ENCODE assay signal across 16 cellular contexts in genomic region chr6:15911753-15912504, GRCh38.
DNase-seq lines count a peak whose midpoint lies in the region; ATAC-seq and TF ChIP-seq lines count a peak whose summit lies in the region.
"Had no signal": no experiment of that assay in that cellular context is flagged by ENCODE, and none has a peak within 500 bp of the region (broad histone marks: within the 10 kb centered on the region; RNA-seq: fewer than 3 reads in every experiment).

No MANE protein-coding gene starts in this region.

- no peaks in the 10 kb centered on the region for H3K36me3 ChIP-seq in HUES64 (ENCODE audit: insufficient read depth, low read length)
- H3K36me3 ChIP-seq in upper lobe of right lung, result no peaks in the 10 kb centered on the region
- H3K36me3 ChIP-seq: adrenal gland had no signal

- H3K9me3 ChIP-seq in HUES64 (ENCODE audit: insufficient read depth, low read depth, low read length) (no peaks in the 10 kb centered on the region), upper lobe of right lung (no peaks in the 10 kb centered on the region)
- H3K9me3 ChIP-seq: adrenal gland had no signal

- H3K4me1 ChIP-seq in HUES64 (ENCODE audit: insufficient read depth, low read length) (peaks cover 53% of the 10 kb centered on the region), upper lobe of right lung (no peaks in the 10 kb centered on the region)
- H3K4me1 ChIP-seq: adrenal gland had no signal

- peak; percentile 78 for DNase-seq in activated CD4-positive, alpha-beta T cell treated with anti-CD3 and anti-CD28 coated beads for 48 hours
- no peak for DNase-seq in activated CD4-positive, alpha-beta T cell treated with anti-CD3 and anti-CD28 coated beads for 1 hour
- DNase-seq in activated naive CD8-positive, alpha-beta T cell treated with anti-CD3 and anti-CD28 coated beads, Interleukin-2, amount 50 U/mL, for 24 hours, result peak; percentile 31
- peak; percentile 6 for DNase-seq in stimulated activated CD4-positive, alpha-beta T cell treated with anti-CD3 and anti-CD28 coated beads, Interleukin-4, amount 100 ng/mL, for 1 hour
- DNase-seq in germinal center (ENCODE audit: low spot score), result no peak
- no peak for DNase-seq in upper lobe of right lung
- no peak for DNase-seq in amniotic stem cell (lab: John Stamatoyannopoulos, UW)
- DNase-seq: adrenal gland; CD4-positive, alpha-beta T cell; mammary epithelial cell; NCI-H82; substantia nigra had no signal

- peak overlapping the region; percentile 73 for H3K27ac Mint-ChIP-seq in activated naive CD8-positive, alpha-beta T cell treated with anti-CD3 and anti-CD28 coated beads, Interleukin-2, amount 50 U/mL, for 24 hours
- H3K27ac Mint-ChIP-seq: CD4-positive, alpha-beta T cell had no signal

- no peaks in the 10 kb centered on the region for H3K27me3 Mint-ChIP-seq in activated naive CD8-positive, alpha-beta T cell treated with anti-CD3 and anti-CD28 coated beads, Interleukin-2, amount 50 U/mL, for 24 hours
- H3K27me3 Mint-ChIP-seq: CD4-positive, alpha-beta T cell; central memory CD8-positive, alpha-beta T cell had no signal

- no peak for TF ChIP-seq CTCF in upper lobe of right lung (IDR thresholded peaks at IDR 0.05)

- H3K4me1 Mint-ChIP-seq in activated naive CD8-positive, alpha-beta T cell treated with anti-CD3 and anti-CD28 coated beads, Interleukin-2, amount 50 U/mL, for 24 hours, result peaks cover 38% of the 10 kb centered on the region

- H3K27ac ChIP-seq in HUES64 (ENCODE audit: low read depth, low read length) (peak overlapping the region; percentile 83), upper lobe of right lung (no peak overlapping the region)
- H3K27ac ChIP-seq: adrenal gland had no signal

- peak; percentile 90 for ATAC-seq in activated naive CD8-positive, alpha-beta T cell treated with anti-CD3 and anti-CD28 coated beads, Interleukin-2, amount 50 U/mL, for 24 hours
- no peak for ATAC-seq in upper lobe of right lung
- ATAC-seq: HCT116 had no signal

- no peaks in the 10 kb centered on the region for H3K27me3 ChIP-seq in HUES64 (ENCODE audit: insufficient read depth, low read length)
- no peaks in the 10 kb centered on the region for H3K27me3 ChIP-seq in upper lobe of right lung
- H3K27me3 ChIP-seq: adrenal gland had no signal

- H3K4me3 ChIP-seq in HUES64 (ENCODE audit: low read length) (no peak overlapping the region; the same call in 1 of the 2 replicates), upper lobe of right lung (no peak overlapping the region)
- H3K4me3 ChIP-seq: adrenal gland had no signal

- H3K9ac ChIP-seq in HUES64 (ENCODE audit: low read depth, low read length), result no peak overlapping the region

- H3K9me3 Mint-ChIP-seq in activated naive CD8-positive, alpha-beta T cell treated with anti-CD3 and anti-CD28 coated beads, Interleukin-2, amount 50 U/mL, for 24 hours, result no peaks in the 10 kb centered on the region
- H3K9me3 Mint-ChIP-seq: CD4-positive, alpha-beta T cell; central memory CD8-positive, alpha-beta T cell; neural crest cell had no signal

- intact Hi-C loops in upper lobe of right lung (cut with DNase I), result no loop called here

- H3K4me3 Mint-ChIP-seq in activated naive CD8-positive, alpha-beta T cell treated with anti-CD3 and anti-CD28 coated beads, Interleukin-2, amount 50 U/mL, for 24 hours, result no peak overlapping the region
- H3K4me3 Mint-ChIP-seq: CD4-positive, alpha-beta T cell; central memory CD8-positive, alpha-beta T cell; neural crest cell had no signal

- H3K36me3 Mint-ChIP-seq in activated naive CD8-positive, alpha-beta T cell treated with anti-CD3 and anti-CD28 coated beads, Interleukin-2, amount 50 U/mL, for 24 hours (ENCODE audit: low read depth), result no peaks in the 10 kb centered on the region

- WGBS in HUES64, result 66% methylated on average over 6 of the region's 6 CpGs

Comparison
In these comparisons a context has a peak if more than half of its experiments do, and no peak if none do; other contexts are left out.
1. DNase-seq: peak in activated CD4-positive, alpha-beta T cell treated with anti-CD3 and anti-CD28 coated beads for 48 hours (single experiment), activated naive CD8-positive, alpha-beta T cell treated with anti-CD3 and anti-CD28 coated beads, Interleukin-2, amount 50 U/mL, for 24 hours (single experiment) and stimulated activated CD4-positive, alpha-beta T cell treated with anti-CD3 and anti-CD28 coated beads, Interleukin-4, amount 100 ng/mL, for 1 hour (single experiment); none in activated CD4-positive, alpha-beta T cell treated with anti-CD3 and anti-CD28 coated beads for 1 hour (single experiment), germinal center (single experiment), upper lobe of right lung (single experiment) and amniotic stem cell (single experiment).